Comparison of ENCODE assay signal across 18 cellular contexts in genomic region chr6:145531822-145532221, GRCh38.
"Had no signal": no experiment of that assay in that cellular context is flagged by ENCODE, and none has a peak within 500 bp of the region (broad histone marks: within the 10 kb centered on the region; RNA-seq: fewer than 3 reads in every experiment).

No MANE protein-coding gene starts in this region.

- H3K9me3 ChIP-seq: upper lobe of left lung had no signal

- H3K27ac ChIP-seq: foreskin keratinocyte, upper lobe of left lung had no signal

- H3K36me3 Mint-ChIP-seq: activated naive CD4-positive, alpha-beta T cell treated with anti-CD3 and anti-CD28 coated beads, Interleukin-2, amount 50 U/mL, for 72 hours; brain; mesothelial cell of epicardium had no signal

- ATAC-seq: activated naive CD4-positive, alpha-beta T cell treated with anti-CD3 and anti-CD28 coated beads, Interleukin-2, amount 50 U/mL, for 72 hours; activated T-helper 17 cell treated with anti-CD3 and anti-CD28 coated beads, Interleukin-2, amount 50 U/mL, for 72 hours; foreskin keratinocyte; naive thymus-derived CD8-positive, alpha-beta T cell had no signal

- H3K4me1 Mint-ChIP-seq: activated T-helper 17 cell treated with anti-CD3 and anti-CD28 coated beads, Interleukin-2, amount 50 U/mL, for 72 hours; brain; mesothelial cell of epicardium; naive thymus-derived CD8-positive, alpha-beta T cell had no signal

- H3K36me3 ChIP-seq: upper lobe of left lung had no signal

- H3K27me3 ChIP-seq: upper lobe of left lung had no signal

- H3K27me3 Mint-ChIP-seq: dendritic cell treated with granulocyte-macrophage colony-stimulating factor and Interleukin-4, amounts not matched to agents 40 ng/mL and 50 ng/mL, for 4 days had no signal

- H3K4me1 ChIP-seq: foreskin keratinocyte, upper lobe of left lung had no signal

- H3K4me3 Mint-ChIP-seq: activated T-cell treated with anti-CD3 and anti-CD28 coated beads, Interleukin-2, amount 50 U/mL, for 24 hours; activated T-helper 17 cell treated with anti-CD3 and anti-CD28 coated beads, Interleukin-2, amount 50 U/mL, for 72 hours; brain; dendritic cell treated with granulocyte-macrophage colony-stimulating factor and Interleukin-4, amounts not matched to agents 40 ng/mL and 50 ng/mL, for 4 days; mesothelial cell of epicardium; naive thymus-derived CD8-positive, alpha-beta T cell had no signal

- DNase-seq: activated T-cell treated with anti-CD3 and anti-CD28 coated beads, Interleukin-2, amount 50 U/mL, for 24 hours; aorta; effector CD4-positive, alpha-beta T cell; erythroblast; foreskin keratinocyte; hippocampal formation; left colon; naive thymus-derived CD8-positive, alpha-beta T cell; retina; stimulated activated CD4-positive, alpha-beta T cell treated with anti-CD3 and anti-CD28 coated beads, Interleukin-4, amount 100 ng/mL, for 24 hours; stimulated activated naive CD4-positive, alpha-beta T cell treated with Interleukin-2 at 50 U/mL for 16 hours; T-helper 9 cell; upper lobe of left lung had no signal

- H3K4me3 ChIP-seq: upper lobe of left lung had no signal

- H3K27ac Mint-ChIP-seq: activated naive CD4-positive, alpha-beta T cell treated with anti-CD3 and anti-CD28 coated beads, Interleukin-2, amount 50 U/mL, for 72 hours; activated T-cell treated with anti-CD3 and anti-CD28 coated beads, Interleukin-2, amount 50 U/mL, for 24 hours; activated T-helper 17 cell treated with anti-CD3 and anti-CD28 coated beads, Interleukin-2, amount 50 U/mL, for 72 hours; brain; dendritic cell treated with granulocyte-macrophage colony-stimulating factor and Interleukin-4, amounts not matched to agents 40 ng/mL and 50 ng/mL, for 4 days; mesothelial cell of epicardium; naive thymus-derived CD8-positive, alpha-beta T cell had no signal
